8 cellular contexts compared by ENCODE assay signal in the genomic region with DNA sequence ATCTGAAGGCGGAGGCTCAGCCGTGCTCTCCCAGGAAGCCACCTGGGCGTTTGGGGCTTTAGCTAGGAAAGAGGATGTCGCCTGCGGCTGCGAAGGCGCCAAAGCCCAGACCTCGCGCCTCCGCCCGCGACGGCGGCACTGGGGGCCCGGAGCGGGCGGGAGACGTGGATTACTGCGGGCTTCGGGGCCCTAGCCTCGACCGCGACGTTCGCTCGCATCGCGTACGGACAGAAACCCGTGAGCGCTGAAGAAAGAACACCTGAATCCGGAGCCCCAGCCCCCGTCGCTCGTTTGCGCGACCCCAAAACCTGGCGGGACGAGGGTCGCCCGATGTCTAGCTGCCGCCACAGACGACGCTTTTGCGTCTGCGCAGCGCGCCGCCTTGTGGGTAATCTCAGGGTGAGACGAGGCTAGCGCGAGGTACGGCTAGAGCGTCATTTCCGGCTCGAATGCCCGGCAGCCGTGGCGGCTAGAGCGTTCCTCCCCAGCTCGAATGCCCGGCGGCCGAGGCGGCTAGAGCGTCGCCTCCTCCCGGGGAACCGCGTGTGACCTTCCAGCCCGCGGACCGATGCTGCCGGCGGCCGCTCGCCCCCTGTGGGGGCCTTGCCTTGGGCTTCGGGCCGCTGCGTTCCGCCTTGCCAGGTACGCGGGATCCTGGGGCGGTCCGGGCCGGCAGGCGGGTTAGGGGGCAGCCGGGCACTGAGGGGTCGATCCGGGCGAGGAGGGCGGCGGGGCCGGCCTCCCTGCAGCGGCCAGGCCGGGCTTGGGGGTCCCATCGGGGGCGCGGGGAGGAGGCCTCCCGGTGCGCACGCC. TPM values are rescaled to one million over a fixed set of nuclear protein-coding genes. Genes with fewer than 3 reads are reported as not detected.
DNase-seq lines count a peak whose midpoint lies in the region; ATAC-seq, FAIRE-seq and TF ChIP-seq lines count a peak whose summit lies in the region.

A gene (plus strand): TSS at position 434 of the 813 bp plus-strand sequence. CDS start 135 bp downstream, at position 569.

- H3K36me3 ChIP-seq in right atrium auricular region (peaks cover 67% of the 10 kb centered on the region), psoas muscle (ENCODE audit: insufficient read depth in 1 of 2, low read depth in 1 of 2) (peaks cover 4 to 75% of the 10 kb centered on the region in 2 donors), urinary bladder (ENCODE audit: insufficient read depth) (peaks cover 9% of the 10 kb centered on the region)

- peaks cover 0 to 36% of the 10 kb centered on the region in 2 donors for H3K4me1 ChIP-seq in right atrium auricular region
- H3K4me1 ChIP-seq in psoas muscle = peaks cover 24% of the 10 kb centered on the region
- H3K4me1 ChIP-seq in urinary bladder (ENCODE audit: insufficient read depth) = peaks cover 5% of the 10 kb centered on the region

- peak; percentile 97 for TF ChIP-seq POLR2A in GM12892 (IDR thresholded peaks at IDR 0.05; ENCODE audit: low read depth, low read length)

- H3K27ac Mint-ChIP-seq in T-helper 17 cell = peak within 1 kb of the TSS; percentile 91

- H3K27me3 ChIP-seq in right atrium auricular region (no peaks in the 10 kb centered on the region), psoas muscle (ENCODE audit: insufficient read depth in 3 of 3, low read length in 2 of 3) (no peaks in the 10 kb centered on the region)

- H3K4me3 Mint-ChIP-seq in T-helper 17 cell = peak within 1 kb of the TSS; percentile 90

- intact Hi-C loops in psoas muscle (cut with DNase I) = no loop called here

- H3K27me3 Mint-ChIP-seq in T-helper 17 cell = no peaks in the 10 kb centered on the region

- TF ChIP-seq CTCF in right atrium auricular region (IDR thresholded peaks at IDR 0.05) (peak in 1 of 2 donors; percentile 34), psoas muscle (IDR thresholded peaks at IDR 0.05) (peak; percentile 21)

- no peaks in the 10 kb centered on the region for H3K9me3 ChIP-seq in T-helper 17 cell (ENCODE audit: control insufficient read depth, low read length, poor library complexity, severe bottlenecking)
- H3K9me3 ChIP-seq in right atrium auricular region = no peaks in the 10 kb centered on the region
- H3K9me3 ChIP-seq in psoas muscle = no peaks in the 10 kb centered on the region

- DNase-seq in GM12892 (ENCODE audit: insufficient read length) (peak; percentile 99), NCI-H1694 (lab: John Stamatoyannopoulos, UW) (peak; percentile 90), T-helper 17 cell (peak; percentile 77 to 80 (median 78)), amygdala (lab: John Stamatoyannopoulos, UW) (peak; percentile 61 to 97 (median 90)), right atrium auricular region (ENCODE audit: low spot score) (peak; percentile 93), psoas muscle (peak; percentile 93 to 97)

- peak; percentile 99 for FAIRE-seq in GM12892 (lab: Jason Lieb, UNC)

- H3K4me3 ChIP-seq in right atrium auricular region (peak within 1 kb of the TSS; percentile 75 to 81), psoas muscle (peak within 1 kb of the TSS; percentile 86), urinary bladder (ENCODE audit: low read depth, low read length) (peak within 1 kb of the TSS; percentile 89)

- H3K4me1 Mint-ChIP-seq in T-helper 17 cell = peaks cover 16% of the 10 kb centered on the region

- H3K27ac ChIP-seq in right atrium auricular region (peak within 1 kb of the TSS; percentile 90 to 94), psoas muscle (peak within 1 kb of the TSS; percentile 94), urinary bladder (ENCODE audit: low read depth) (peak within 1 kb of the TSS; percentile 83)

- WGBS in psoas muscle, 3 donors = 0% methylated on average over 84 to 102 of the region's 102 CpGs
- under 1% methylated on average over 102 of the region's 102 CpGs for WGBS in urinary bladder

- H3K36me3 Mint-ChIP-seq in T-helper 17 cell (ENCODE audit: low read depth) = peaks cover 2% of the 10 kb centered on the region

- ATAC-seq in HG02840 (IDR thresholded peaks at IDR 0.05; ENCODE audit: low FRiP score, unreplicated experiment) = peak; percentile 82
- ATAC-seq in T-helper 17 cell = peak; percentile 93
- ATAC-seq in psoas muscle = peak; percentile 91 to 97 (median 94)

RNA-seq across cellular contexts. Expression of the gene that starts here (rescaled TPM):
- 67.8 TPM for polyA plus RNA-seq in GM12892 (2012; ENCODE audit: missing spikeins)
- total RNA-seq in T-helper 17 cell (10 to 100 TPM; 21.4 to 21.8 TPM), right atrium auricular region (100 to 1,000 TPM in 1 of 2 donors, 10 to 100 TPM in 1; 87.9 to 127 TPM), psoas muscle (100 to 1,000 TPM in 2 of 4 donors, 10 to 100 TPM in 2; 93.0 to 175 (median 104) TPM), urinary bladder (3.3 TPM)
- polyA plus RNA-seq in psoas muscle (100 to 1,000 TPM; 222 to 558 (median 242) TPM), urinary bladder (81.3 TPM)

Comparison
In these comparisons a context has a peak if more than half of its experiments do, and no peak if none do; other contexts are left out.
1. Peak in every context shown above with its lines: DNase-seq, ATAC-seq, H3K4me3 ChIP-seq and H3K27ac ChIP-seq.